Comparison of ENCODE assay signal across 1 cellular context in the genomic region with DNA sequence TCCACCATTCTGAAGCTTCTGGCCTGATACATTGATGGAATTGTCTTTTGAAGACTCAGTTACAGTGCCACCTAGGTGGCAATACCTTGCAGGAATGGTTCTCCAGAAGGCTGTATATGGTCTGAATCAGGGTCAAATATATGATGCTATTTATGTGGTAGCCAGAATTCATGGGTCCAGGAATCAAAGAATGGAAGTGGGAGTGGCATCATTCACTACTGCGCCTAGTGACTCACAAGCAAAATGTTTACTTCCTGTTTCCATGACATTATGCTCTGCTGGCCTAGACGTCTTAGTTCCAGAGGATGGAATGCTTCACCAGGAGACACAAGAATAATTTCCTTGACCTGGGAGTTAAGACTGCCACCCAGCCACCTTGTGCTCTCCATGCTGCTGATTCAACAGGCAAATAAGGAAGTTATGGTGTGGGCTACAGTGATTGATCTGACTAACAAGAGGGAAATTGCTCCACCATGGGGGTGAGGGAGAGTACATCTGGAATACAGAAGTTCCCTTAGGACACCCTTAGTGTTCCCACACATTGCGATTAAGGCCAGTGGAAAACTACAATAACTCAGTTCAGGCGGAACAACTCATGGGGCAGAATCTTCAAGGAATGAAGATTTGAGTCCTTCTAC.
TF ChIP-seq lines count a peak whose summit lies in the region.

No MANE protein-coding gene starts in this region.

TF ChIP-seq in GM12878, 131 proteins besides CTCF, POLR2A, EP300 and RAD21 (continued from another document):
- TF ChIP-seq, protein P1, sequence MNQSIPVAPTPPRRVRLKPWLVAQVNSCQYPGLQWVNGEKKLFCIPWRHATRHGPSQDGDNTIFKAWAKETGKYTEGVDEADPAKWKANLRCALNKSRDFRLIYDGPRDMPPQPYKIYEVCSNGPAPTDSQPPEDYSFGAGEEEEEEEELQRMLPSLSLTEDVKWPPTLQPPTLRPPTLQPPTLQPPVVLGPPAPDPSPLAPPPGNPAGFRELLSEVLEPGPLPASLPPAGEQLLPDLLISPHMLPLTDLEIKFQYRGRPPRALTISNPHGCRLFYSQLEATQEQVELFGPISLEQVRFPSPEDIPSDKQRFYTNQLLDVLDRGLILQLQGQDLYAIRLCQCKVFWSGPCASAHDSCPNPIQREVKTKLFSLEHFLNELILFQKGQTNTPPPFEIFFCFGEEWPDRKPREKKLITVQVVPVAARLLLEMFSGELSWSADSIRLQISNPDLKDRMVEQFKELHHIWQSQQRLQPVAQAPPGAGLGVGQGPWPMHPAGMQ (IDR thresholded peaks at IDR 0.05; ENCODE audit: borderline replicate concordance): no peak
- TF ChIP-seq WRNIP1 (IDR thresholded peaks at IDR 0.05; ENCODE audit: borderline replicate concordance, low read depth, low read length) (no peak), POU2F2 (IDR thresholded peaks at IDR 0.05; ENCODE audit: borderline replicate concordance, low read depth, low read length) (no peak), SREBF1 (IDR thresholded peaks at IDR 0.05; ENCODE audit: low read length) (no peak), DPF2 (IDR thresholded peaks at IDR 0.05) (no peak)
- TF ChIP-seq, protein P2, sequence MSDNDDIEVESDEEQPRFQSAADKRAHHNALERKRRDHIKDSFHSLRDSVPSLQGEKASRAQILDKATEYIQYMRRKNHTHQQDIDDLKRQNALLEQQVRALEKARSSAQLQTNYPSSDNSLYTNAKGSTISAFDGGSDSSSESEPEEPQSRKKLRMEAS (IDR thresholded peaks at IDR 0.05; ENCODE audit: low read depth, low read length): no peak
TF ChIP-seq in GM12878: peak in this region for 0.
